13 cellular contexts compared by ENCODE assay signal in the genomic region with DNA sequence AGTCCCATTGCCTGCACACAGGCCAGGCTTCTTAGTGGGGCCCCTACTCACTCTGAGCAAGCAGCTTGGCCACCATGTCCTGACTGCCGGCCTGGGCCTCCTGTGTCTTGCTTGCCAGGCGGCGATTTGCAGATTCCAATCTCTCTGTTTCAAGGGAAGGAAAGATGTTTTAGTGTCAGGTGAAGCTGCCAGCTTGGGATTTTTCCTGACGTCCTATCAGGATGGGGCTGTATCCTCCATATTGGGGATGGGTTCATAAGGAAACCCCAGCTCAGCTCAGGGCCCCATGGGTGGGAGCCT. TPM values are rescaled to one million over a fixed set of nuclear protein-coding genes. Genes with fewer than 3 reads are reported as not detected.
DNase-seq lines count a peak whose midpoint lies in the region; ATAC-seq and TF ChIP-seq lines count a peak whose summit lies in the region.
"Had no signal": no experiment of that assay in that cellular context is flagged by ENCODE, and none has a peak within 500 bp of the region (broad histone marks: within the 10 kb centered on the region; RNA-seq: fewer than 3 reads in every experiment).

No MANE protein-coding gene starts in this region.

- H3K27me3 ChIP-seq in HUES64 (ENCODE audit: insufficient read depth, low read length) (no peaks in the 10 kb centered on the region), suprapubic skin (no peaks in the 10 kb centered on the region)

- TF ChIP-seq EP300 in suprapubic skin (IDR thresholded peaks at IDR 0.05) = no peak

- DNase-seq in caudate nucleus (lab: John Stamatoyannopoulos, UW) = no peak
- peak; percentile 75 for DNase-seq in mesenteric fat pad (ENCODE audit: low spot score)
- peak; percentile 58 to 72 for DNase-seq in suprapubic skin (ENCODE audit: low spot score in 2 of 2)
- no peak for DNase-seq in NCI-H69 (lab: John Stamatoyannopoulos, UW)
- DNase-seq in activated T-cell treated with anti-CD3 and anti-CD28 coated beads for 4 hours = no peak
- no peak for DNase-seq in NCI-H748 treated with DMSO at 0.1 percent for 48 hours (lab: John Stamatoyannopoulos, UW)
- DNase-seq: activated B cell treated with CpG ODN at 0.5 μM for 24 hours, glutamatergic neuron, NCI-H2227 treated with DMSO at 0.1 percent for 48 hours had no signal

- H3K4me1 ChIP-seq in HUES64 (ENCODE audit: insufficient read depth, low read length) (peaks cover 52% of the 10 kb centered on the region), suprapubic skin (peaks cover 100% of the 10 kb centered on the region)

- peaks cover 94% of the 10 kb centered on the region for H3K36me3 ChIP-seq in HUES64 (ENCODE audit: insufficient read depth, low read length)
- peaks cover 82% of the 10 kb centered on the region for H3K36me3 ChIP-seq in suprapubic skin

- 94% methylated on average over 4 of the region's 4 CpGs for WGBS in HUES64
- 80% methylated on average over 4 of the region's 4 CpGs for WGBS in suprapubic skin

- H3K27ac ChIP-seq in HUES64 (ENCODE audit: low read depth, low read length) (peak overlapping the region; percentile 94; the same call in 1 of the 2 replicates), caudate nucleus (ENCODE audit: low read depth, low read length) (peak overlapping the region; percentile 100), suprapubic skin (no peak overlapping the region)

- no peak for TF ChIP-seq CTCF in suprapubic skin (IDR thresholded peaks at IDR 0.05)

- H3K9me3 ChIP-seq in HUES64 (ENCODE audit: insufficient read depth, low read depth, low read length) = no peaks in the 10 kb centered on the region
- no peaks in the 10 kb centered on the region for H3K9me3 ChIP-seq in suprapubic skin

- H3K4me3 ChIP-seq in HUES64 (ENCODE audit: low read length) (no peak overlapping the region), suprapubic skin (no peak overlapping the region)
- H3K4me3 ChIP-seq: skin epidermis had no signal

- TF ChIP-seq POLR2A in suprapubic skin (IDR thresholded peaks at IDR 0.05) = no peak

- no peak overlapping the region for H3K9ac ChIP-seq in HUES64 (ENCODE audit: low read depth, low read length)

- no peak for ATAC-seq in HG02973 (IDR thresholded peaks at IDR 0.05; ENCODE audit: unreplicated experiment)

RNA-seq across cellular contexts. Expression of gene AMOTL2, which starts 8.5 kb away (rescaled TPM):
- 32.8 TPM for polyA plus RNA-seq in HUES64 (2013, experiment 1 of 2)
- 42.5 TPM for polyA plus RNA-seq in HUES64 (2013, experiment 2 of 2)
- total RNA-seq in mesenteric fat pad = 272 TPM
- total RNA-seq in suprapubic skin = 100 to 1,000 TPM in 2 of 4 donors, 10 to 100 TPM in 2; 80.4 to 118 (median 95.8) TPM
- total RNA-seq: activated B cell treated with CpG ODN at 0.5 μM for 24 hours; activated T-helper 2 cell treated with anti-CD3 and anti-CD28 coated beads, Interferon-gamma antibody, Interleukin-2, Interleukin-4, amounts not matched to agents 10 μg/mL and 5 μg/mL and 100 μg/mL, durations not matched to agents 14 hours and 24 hours and 36 hours had no signal

Comparison
In these comparisons a context has a peak if more than half of its experiments do, and no peak if none do; other contexts are left out.
1. DNase-seq: peak in mesenteric fat pad (single experiment) and suprapubic skin (2 of 2); none in caudate nucleus (0 of 61), NCI-H69 (single experiment), activated T-cell treated with anti-CD3 and anti-CD28 coated beads for 4 hours (single experiment) and NCI-H748 treated with DMSO at 0.1 percent for 48 hours (single experiment).